20 cellular contexts compared by ENCODE assay signal in the genomic region with DNA sequence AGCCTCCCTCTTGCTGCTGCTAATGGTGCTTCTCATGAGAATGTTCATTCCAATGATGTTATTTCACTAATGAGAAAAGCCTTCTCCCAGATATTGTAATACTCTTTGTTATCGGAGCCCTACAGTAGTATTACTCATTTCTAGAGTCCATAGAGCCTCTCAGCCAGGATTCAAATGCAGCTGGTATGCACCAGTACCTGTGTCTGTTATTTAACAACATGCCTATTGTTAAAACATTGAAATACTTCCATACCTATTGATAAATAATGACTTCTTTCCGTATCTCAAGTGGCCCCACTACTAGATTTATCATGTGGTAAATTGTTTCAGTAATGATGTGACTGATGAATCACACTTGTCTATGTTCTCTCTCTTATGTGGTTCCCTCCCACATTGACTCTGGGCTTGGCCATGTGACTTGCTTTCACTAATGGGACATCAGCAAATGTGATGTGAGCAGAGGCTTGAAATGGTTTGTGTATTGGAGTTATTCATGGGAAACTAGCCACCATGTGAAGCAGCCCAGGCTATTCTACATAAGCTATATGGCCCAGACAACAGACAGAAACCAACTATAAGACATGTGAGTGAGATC.
DNase-seq lines count a peak whose midpoint lies in the region; ATAC-seq, FAIRE-seq and TF ChIP-seq lines count a peak whose summit lies in the region.
"Had no signal": no experiment of that assay in that cellular context is flagged by ENCODE, and none has a peak within 500 bp of the region (broad histone marks: within the 10 kb centered on the region; RNA-seq: fewer than 3 reads in every experiment).

No MANE protein-coding gene starts in this region.

- BruUV-seq in mammary epithelial cell (replicated peaks; lab: Mats Ljungman, UMichigan) (no TSS peak), MCF 10A (replicated peaks; lab: Mats Ljungman, UMichigan) (no TSS peak), GM12878 (replicated peaks; lab: Mats Ljungman, UMichigan) (no TSS peak)

- H3K9me3 Mint-ChIP-seq in MCF 10A (ENCODE audit: unreplicated experiment): peaks cover 14% of the 10 kb centered on the region

- no peaks in the 10 kb centered on the region for H3K4me1 ChIP-seq in mammary epithelial cell (ENCODE audit: insufficient read depth, low read length)
- no peaks in the 10 kb centered on the region for H3K4me1 ChIP-seq in GM12878 (ENCODE audit: control insufficient read depth, insufficient read depth, low read length)
- H3K4me1 ChIP-seq: gastroesophageal sphincter, lower lobe of right lung, psoas muscle had no signal

- SMC1A ChIA-PET in GM12878 (lab: Charles Lee; ENCODE audit: uncharacterized antibody, unreplicated experiment): interaction anchor here (0.7 to 1.5 kb wide), 2 partner anchors 58 to 369 kb away, joined by 3 to 5 read pairs; no protein-coding TSS in a partner anchor

- TF ChIP-seq POLR2A in GM12878 (IDR thresholded peaks at IDR 0.05; ENCODE audit: low read depth, low read length): no peak

- H3K9ac ChIP-seq in mammary epithelial cell (ENCODE audit: insufficient read depth, low read length) (no peak overlapping the region), GM12878 (ENCODE audit: control insufficient read depth, insufficient read depth, low read length) (no peak overlapping the region)

- no peak for TF ChIP-seq RAD21 in GM12878 (IDR thresholded peaks at IDR 0.05; ENCODE audit: insufficient read depth, low read depth, low read length)

- H3K27me3 Mint-ChIP-seq in MCF 10A (ENCODE audit: insufficient read depth, unreplicated experiment): no peaks in the 10 kb centered on the region

- no peak for TF ChIP-seq EP300 in GM12878 (IDR thresholded peaks at IDR 0.05; ENCODE audit: borderline replicate concordance in 1 of 2, control insufficient read depth in 1 of 2, low read depth in 2 of 2, low read length in 2 of 2)

- peaks cover 2% of the 10 kb centered on the region for H3K9me3 ChIP-seq in mammary epithelial cell (replicated peaks; ENCODE audit: insufficient read depth, low read length)
- no peaks in the 10 kb centered on the region; the same call in 2 of the 3 replicates for H3K9me3 ChIP-seq in GM12878 (replicated peaks; ENCODE audit: control insufficient read depth, insufficient read depth, low read length)
- H3K9me3 ChIP-seq: gastroesophageal sphincter, lower lobe of right lung, psoas muscle had no signal

- POLR2A ChIA-PET in MCF 10A (lab: Yijun Ruan, JAX): interaction anchor here (0.6 kb wide), 1 partner anchor 35 kb away, joined by 3 read pairs; no protein-coding TSS in a partner anchor
- POLR2A ChIA-PET in GM12878 (lab: Charles Lee): no interaction called here

- no peak overlapping the region for H3K27ac ChIP-seq in mammary epithelial cell (ENCODE audit: insufficient read depth, low read depth, low read length)
- no peak overlapping the region for H3K27ac ChIP-seq in GM12878 (ENCODE audit: control insufficient read depth, insufficient read depth)
- H3K27ac ChIP-seq: gastroesophageal sphincter, lower lobe of right lung, psoas muscle had no signal

- no peak for TF ChIP-seq CTCF in mammary epithelial cell (conservative IDR thresholded peaks at IDR 0.05 in 1 of 2, IDR thresholded peaks at IDR 0.05 in 1 of 2; ENCODE audit: extremely low read depth in 1 of 2, insufficient read depth in 1 of 2, low read depth in 1 of 2, low read length in 2 of 2)
- no peak for TF ChIP-seq CTCF in MCF 10A (IDR thresholded peaks at IDR 0.05; ENCODE audit: unreplicated experiment)
- TF ChIP-seq CTCF in GM12878 (IDR thresholded peaks at IDR 0.05 in 2 of 3, conservative IDR thresholded peaks at IDR 0.05 in 1 of 3; ENCODE audit: control insufficient read depth in 2 of 3, extremely low read depth in 1 of 3, insufficient read depth in 1 of 3, low read depth in 3 of 3, low read length in 3 of 3): no peak
- no peak for TF ChIP-seq CTCF in GM20000 (IDR thresholded peaks at IDR 0.05; ENCODE audit: extremely low read depth, missing control alignments)

- H2AFZ ChIP-seq in mammary epithelial cell (ENCODE audit: low read depth, low read length) (no peak overlapping the region), GM12878 (ENCODE audit: control insufficient read depth, low read depth, low read length) (no peak overlapping the region)

- in situ Hi-C loops in mammary epithelial cell (cut with MboI; ENCODE audit: low sequenced_read_pairs in 2 of 2) (no loop called here), GM12878 (cut with MboI) (no loop called here)

- no peaks in the 10 kb centered on the region for H3K36me3 Mint-ChIP-seq in MCF 10A (ENCODE audit: insufficient read depth, unreplicated experiment)
- H3K36me3 Mint-ChIP-seq: activated naive CD8-positive, alpha-beta T cell had no signal

- CTCF ChIA-PET in mammary epithelial cell (lab: Charles Lee; ENCODE audit: low non-redundant PET): no interaction called here
- CTCF ChIA-PET in MCF 10A (lab: Yijun Ruan, JAX): interaction anchor here (0.6 kb wide), 1 partner anchor 1245 kb away, joined by 3 read pairs; no protein-coding TSS in a partner anchor
- CTCF ChIA-PET in GM12878 (lab: Yijun Ruan, JAX): no interaction called here

- no peaks in the 10 kb centered on the region for H3K79me2 ChIP-seq in mammary epithelial cell (ENCODE audit: insufficient read depth, low read length)
- no peaks in the 10 kb centered on the region for H3K79me2 ChIP-seq in GM12878 (ENCODE audit: control insufficient read depth, insufficient read depth, low read length)

- no peak overlapping the region for H3K27ac Mint-ChIP-seq in MCF 10A (ENCODE audit: low read depth, unreplicated experiment)
- H3K27ac Mint-ChIP-seq: activated naive CD8-positive, alpha-beta T cell had no signal

- dilution Hi-C loops in mammary epithelial cell (cut with HindIII; ENCODE audit: low sequenced_read_pairs): no loop called here

- no peaks in the 10 kb centered on the region for H3K4me1 Mint-ChIP-seq in MCF 10A (ENCODE audit: insufficient read depth, unreplicated experiment)

- WGBS in mammary epithelial cell (ENCODE audit: low coverage, missing lambda C conversion rate): 80% methylated on average over 2 of the region's 2 CpGs
- WGBS in GM12878 (ENCODE audit: insufficient coverage, insufficient replicate concordance, low lambda C conversion rate, missing lambda C conversion rate): 12% methylated on average over 2 of the region's 2 CpGs

- H4K20me1 ChIP-seq in mammary epithelial cell (ENCODE audit: insufficient read depth, low read length) (no peaks in the 10 kb centered on the region), GM12878 (ENCODE audit: control insufficient read depth, insufficient read depth) (no peaks in the 10 kb centered on the region)

- H3K4me3 Mint-ChIP-seq in MCF 10A (ENCODE audit: unreplicated experiment): no peak overlapping the region
- H3K4me3 Mint-ChIP-seq: activated naive CD8-positive, alpha-beta T cell had no signal

- H3K36me3 ChIP-seq in mammary epithelial cell (ENCODE audit: insufficient read depth, low read length) (no peaks in the 10 kb centered on the region), GM12878 (ENCODE audit: control insufficient read depth in 2 of 2, insufficient read depth in 2 of 2, low read length in 1 of 2) (no peaks in the 10 kb centered on the region)
- H3K36me3 ChIP-seq: gastroesophageal sphincter, lower lobe of right lung had no signal

- DNase-seq in mammary epithelial cell (peak; percentile 8), MCF 10A (ENCODE audit: unreplicated experiment) (no peak), HK-2 (ENCODE audit: unreplicated experiment) (peak; percentile 11), GM12878 (ENCODE audit: low read depth, low spot score) (no peak), GDM1 (lab: John Stamatoyannopoulos, UW) (no peak), GM20000 (ENCODE audit: low spot score) (no peak), left ventricle myocardium superior (no peak)
- DNase-seq: ACHN; C1 segment of cervical spinal cord; effector CD4-positive, alpha-beta T cell; islet precursor cell; lower lobe of right lung; NCI-H1436 treated with DMSO at 0.1 percent for 48 hours; NCI-H2171 treated with DMSO at 0.1 percent for 48 hours; NCI-H524 treated with DMSO at 0.1 percent for 48 hours; psoas muscle; T1000 had no signal

- H3K4me3 ChIP-seq in mammary epithelial cell (replicated peaks in 1 of 3; ENCODE audit: insufficient read depth in 1 of 3, low read depth in 2 of 3, low read length in 3 of 3) (no peak overlapping the region), GM12878 (no peak overlapping the region)
- H3K4me3 ChIP-seq: gastroesophageal sphincter, lower lobe of right lung, psoas muscle had no signal

- intact Hi-C loops in mammary epithelial cell (cut with micrococcal nuclease) (no loop called here), MCF 10A (cut with micrococcal nuclease) (no loop called here), GM12878 (cut with micrococcal nuclease; ENCODE audit: unreplicated experiment) (no loop called here), left ventricle myocardium superior (cut with micrococcal nuclease) (no loop called here)

- H3K27me3 ChIP-seq in mammary epithelial cell (ENCODE audit: insufficient read depth, low read length) (no peaks in the 10 kb centered on the region), GM12878 (replicated peaks in 1 of 2; ENCODE audit: control insufficient read depth in 2 of 2, insufficient read depth in 2 of 2, low read length in 1 of 2) (no peaks in the 10 kb centered on the region)
- H3K27me3 ChIP-seq: gastroesophageal sphincter had no signal

- peak; percentile 27 for FAIRE-seq in GM12878 (lab: Jason Lieb, UNC)

- no peak overlapping the region for H3K4me2 ChIP-seq in mammary epithelial cell (ENCODE audit: insufficient read depth, low read depth, low read length)
- H3K4me2 ChIP-seq in GM12878 (ENCODE audit: control insufficient read depth, insufficient read depth): no peak overlapping the region

- RAD21 ChIA-PET in GM12878 (lab: Charles Lee; ENCODE audit: unreplicated experiment): no interaction called here

- peak; percentile 77 for ATAC-seq in GM12878
- ATAC-seq in HG03108 (IDR thresholded peaks at IDR 0.05; ENCODE audit: unreplicated experiment): no peak
- no peak for ATAC-seq in left ventricle myocardium superior
- ATAC-seq: gastroesophageal sphincter, lower lobe of right lung, psoas muscle had no signal

TF ChIP-seq in GM12878, 131 proteins besides CTCF, POLR2A, EP300 and RAD21 (continues in another document):
- no peak for TF ChIP-seq POLR2AphosphoS5 (IDR thresholded peaks at IDR 0.05; ENCODE audit: low read length)
- peak; percentile 50; the same call in 1 of the 2 replicates for TF ChIP-seq RAD51 (IDR thresholded peaks at IDR 0.05)
- TF ChIP-seq TCF7 (IDR thresholded peaks at IDR 0.05; ENCODE audit: borderline replicate concordance): no peak
- TF ChIP-seq CBX5 (IDR thresholded peaks at IDR 0.05; ENCODE audit: low read depth): no peak
- no peak for TF ChIP-seq RBBP5 (conservative IDR thresholded peaks at IDR 0.05)

Comparison
In these comparisons a context has a peak if more than half of its experiments do, and no peak if none do; other contexts are left out.
1. DNase-seq: peak in mammary epithelial cell (single experiment) and HK-2 (single experiment); none in MCF 10A (single experiment), GM12878 (single experiment), GDM1 (single experiment), GM20000 (single experiment) and left ventricle myocardium superior (single experiment).